Comparison of ENCODE assay signal across 9 cellular contexts in the genomic region with DNA sequence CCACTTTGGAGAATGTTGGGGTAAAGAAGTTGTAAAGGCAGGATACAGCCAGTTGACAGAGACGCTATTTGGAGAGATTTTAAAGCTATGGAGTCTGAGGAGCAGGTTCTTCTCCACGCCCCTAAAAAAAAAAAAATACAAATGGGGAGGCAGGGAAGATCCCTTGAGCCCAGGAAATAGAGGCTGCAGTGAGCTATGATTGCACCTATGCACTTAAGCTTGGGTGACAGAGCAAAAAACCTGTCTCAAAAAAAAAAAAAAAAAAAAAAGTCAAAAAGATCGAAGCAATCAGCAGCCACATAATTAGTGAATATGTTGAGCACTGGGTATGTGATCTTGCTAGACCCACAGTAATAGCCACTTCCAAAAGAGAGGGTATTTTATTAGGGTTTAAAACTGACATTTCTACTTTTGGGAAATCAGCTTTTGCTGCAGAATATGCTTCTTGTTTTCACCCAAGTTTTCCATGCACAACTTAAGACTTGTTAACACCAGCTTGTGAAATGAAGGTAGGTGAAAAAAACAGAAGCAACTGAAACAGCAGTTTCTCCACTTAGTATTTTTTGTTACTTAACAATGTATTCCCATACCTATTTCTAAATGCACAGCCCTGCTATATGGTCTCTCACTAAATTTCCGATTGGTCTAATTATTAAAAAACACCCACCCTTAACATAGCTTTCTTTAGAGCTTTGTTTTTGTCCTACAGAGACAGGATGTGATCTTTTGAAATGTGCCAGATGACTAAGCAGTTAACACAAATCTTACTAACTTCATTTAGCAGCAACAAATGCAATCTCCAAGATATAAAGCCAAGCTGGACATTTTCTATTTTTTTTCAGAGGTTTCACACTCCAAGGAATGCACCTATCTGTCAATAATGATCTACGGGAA. TPM values are rescaled to one million over a fixed set of nuclear protein-coding genes. Genes with fewer than 3 reads are reported as not detected.
DNase-seq lines count a peak whose midpoint lies in the region; ATAC-seq and TF ChIP-seq lines count a peak whose summit lies in the region.
"Had no signal": no experiment of that assay in that cellular context is flagged by ENCODE, and none has a peak within 500 bp of the region (broad histone marks: within the 10 kb centered on the region; RNA-seq: fewer than 3 reads in every experiment).

No MANE protein-coding gene starts in this region.

- H3K27ac ChIP-seq in breast epithelium, result no peak overlapping the region

- H3K27me3 ChIP-seq in breast epithelium, result no peaks in the 10 kb centered on the region

- TF ChIP-seq POLR2A in breast epithelium (IDR thresholded peaks at IDR 0.05), result no peak

- H3K4me3 ChIP-seq in breast epithelium, result no peak overlapping the region

- H3K4me3 Mint-ChIP-seq in MCF 10A (ENCODE audit: unreplicated experiment), result peak overlapping the region; percentile 17
- peak overlapping the region; percentile 70 for H3K4me3 Mint-ChIP-seq in T-helper 1 cell treated with Interleukin-12 subunit alpha and Interleukin-12 subunit beta and Interleukin-4 antibody, amounts not matched to agents 30 μg/mL and 1 μg/mL, for 36 hours

- POLR2A ChIA-PET in MCF 10A (lab: Yijun Ruan, JAX), result interaction anchor here (0.6 to 10.1 kb wide), 10 partner anchors 14 to 1937 kb away, joined by 3 to 238 read pairs (median 4); partner anchors contain the start of genes RPS15A and SMG1

- no TSS peak for BruUV-seq in MCF 10A (replicated peaks; lab: Mats Ljungman, UMichigan)

- H3K36me3 Mint-ChIP-seq in MCF 10A (ENCODE audit: insufficient read depth, unreplicated experiment), result peaks cover 63% of the 10 kb centered on the region
- H3K36me3 Mint-ChIP-seq in T-helper 1 cell treated with Interleukin-12 subunit alpha and Interleukin-12 subunit beta and Interleukin-4 antibody, amounts not matched to agents 30 μg/mL and 1 μg/mL, for 36 hours (ENCODE audit: low read depth), result peaks cover 37% of the 10 kb centered on the region

- DNase-seq in MCF 10A (ENCODE audit: unreplicated experiment) (peak; percentile 54), breast epithelium (ENCODE audit: low spot score in 2 of 2) (no peak), fibroblast of the conjunctiva (ENCODE audit: low read depth) (peak; percentile 13), superior temporal gyrus (ENCODE audit: extremely low spot score) (peak; percentile 43)

- TF ChIP-seq CTCF in MCF 10A (IDR thresholded peaks at IDR 0.05; ENCODE audit: unreplicated experiment) (no peak), breast epithelium (IDR thresholded peaks at IDR 0.05) (no peak)

- peak overlapping the region; percentile 29 for H3K27ac Mint-ChIP-seq in MCF 10A (ENCODE audit: low read depth, unreplicated experiment)
- H3K27ac Mint-ChIP-seq in T-helper 1 cell treated with Interleukin-12 subunit alpha and Interleukin-12 subunit beta and Interleukin-4 antibody, amounts not matched to agents 30 μg/mL and 1 μg/mL, for 36 hours, result peak overlapping the region; percentile 95

- H3K9me3 ChIP-seq in breast epithelium, result no peaks in the 10 kb centered on the region

- CTCF ChIA-PET in MCF 10A (lab: Yijun Ruan, JAX), result interaction anchor here (0.6 to 3.6 kb wide), 14 partner anchors 13 to 290 kb away, joined by 3 to 30 read pairs (median 4); partner anchors contain the start of genes RPS15A and TMC7

- H3K36me3 ChIP-seq in breast epithelium, result peaks cover 6% of the 10 kb centered on the region

- H3K27me3 Mint-ChIP-seq in MCF 10A (ENCODE audit: insufficient read depth, unreplicated experiment), result no peaks in the 10 kb centered on the region
- H3K27me3 Mint-ChIP-seq in T-helper 1 cell treated with Interleukin-12 subunit alpha and Interleukin-12 subunit beta and Interleukin-4 antibody, amounts not matched to agents 30 μg/mL and 1 μg/mL, for 36 hours (ENCODE audit: low read depth), result no peaks in the 10 kb centered on the region

- intact Hi-C loops in MCF 10A (cut with micrococcal nuclease), result loop anchor here (5.0 kb wide), 2 partner anchors 123 to 263 kb away; partner anchors contain the start of genes COQ7 and SMG1
- intact Hi-C loops in breast epithelium (cut with DNase I; ENCODE audit: low total_unique reads), result no loop called here

- no peaks in the 10 kb centered on the region for H3K9me3 Mint-ChIP-seq in MCF 10A (ENCODE audit: unreplicated experiment)
- H3K9me3 Mint-ChIP-seq in T-helper 1 cell treated with Interleukin-12 subunit alpha and Interleukin-12 subunit beta and Interleukin-4 antibody, amounts not matched to agents 30 μg/mL and 1 μg/mL, for 36 hours, result no peaks in the 10 kb centered on the region

- peaks cover 22% of the 10 kb centered on the region for H3K4me1 Mint-ChIP-seq in MCF 10A (ENCODE audit: insufficient read depth, unreplicated experiment)
- peaks cover 51% of the 10 kb centered on the region for H3K4me1 Mint-ChIP-seq in T-helper 1 cell treated with Interleukin-12 subunit alpha and Interleukin-12 subunit beta and Interleukin-4 antibody, amounts not matched to agents 30 μg/mL and 1 μg/mL, for 36 hours (ENCODE audit: low read depth)

- H3K4me1 ChIP-seq in breast epithelium, result no peaks in the 10 kb centered on the region

- ATAC-seq in GM19463 (IDR thresholded peaks at IDR 0.05; ENCODE audit: unreplicated experiment) (no peak), HG03432 (IDR thresholded peaks at IDR 0.05; ENCODE audit: unreplicated experiment) (no peak), HG03280 (IDR thresholded peaks at IDR 0.05; ENCODE audit: unreplicated experiment) (no peak)
- ATAC-seq: left lobe of liver had no signal

RNA-seq across cellular contexts. Expression of gene ARL6IP1, which starts 2.5 kb away (rescaled TPM):
- total RNA-seq in MCF 10A (2022), result 120 and 128 TPM in 2 replicates
- 100 to 1,000 TPM; 199 to 368 (median 302) TPM for total RNA-seq in breast epithelium

RNA-seq across cellular contexts. Expression of gene RPS15A, which starts 13.7 kb away (rescaled TPM):
- total RNA-seq in MCF 10A (2022) (869 and 1,431 TPM in 2 replicates), breast epithelium (1,000 to 10,000 TPM; 2,031 to 3,077 (median 2,955) TPM)

Comparison
In these comparisons a context has a peak if more than half of its experiments do, and no peak if none do; other contexts are left out.
1. DNase-seq: peak in MCF 10A (single experiment), fibroblast of the conjunctiva (single experiment) and superior temporal gyrus (single experiment); none in breast epithelium (0 of 2).